ENCODE assay signal across 9 cellular contexts in the genomic region with DNA sequence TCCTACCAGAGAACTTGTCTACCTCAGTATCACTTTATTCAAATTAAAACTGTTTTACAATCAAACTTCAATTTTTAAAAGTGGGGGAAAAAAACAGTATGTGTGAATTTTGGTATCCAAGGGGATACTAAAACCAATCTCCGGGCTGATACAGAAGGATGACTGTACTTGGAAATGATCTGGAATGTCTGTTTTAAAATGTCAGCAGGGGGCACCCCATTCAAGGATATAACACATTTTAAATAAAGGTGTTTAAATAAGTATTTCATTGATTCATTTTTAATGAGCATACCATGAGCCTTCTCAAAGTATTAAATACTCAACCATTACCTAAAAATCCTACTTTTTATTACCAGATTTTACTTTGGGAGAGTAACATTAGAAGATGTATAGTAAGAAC.
DNase-seq lines count a peak whose midpoint lies in the region; ATAC-seq and TF ChIP-seq lines count a peak whose summit lies in the region.
"Had no signal": no experiment of that assay in that cellular context is flagged by ENCODE, and none has a peak within 500 bp of the region (broad histone marks: within the 10 kb centered on the region; RNA-seq: fewer than 3 reads in every experiment).

No MANE protein-coding gene starts in this region.

- no peaks in the 10 kb centered on the region; the same call in 1 of the 2 replicates for H3K4me1 ChIP-seq in H9 (ENCODE audit: insufficient read depth, low read length)

- no peak overlapping the region for H4K8ac ChIP-seq in H9 (replicated peaks; ENCODE audit: insufficient read length, low read depth, low read length)

- no peak overlapping the region for H2AK5ac ChIP-seq in H9 (ENCODE audit: insufficient read length, low read length)

- no peak overlapping the region for H2BK12ac ChIP-seq in H9 (ENCODE audit: insufficient read length, low read depth, low read length)

- no peaks in the 10 kb centered on the region for H4K20me1 ChIP-seq in H9 (ENCODE audit: control insufficient read depth, insufficient read depth, insufficient read length)

- H2BK20ac ChIP-seq in H9 (ENCODE audit: low read depth, low read length, poor library complexity, severe bottlenecking) = no peak overlapping the region

- in situ Hi-C loops in SK-MEL-5 (cut with HindIII; ENCODE audit: low pct_unique_long_range_greater_than_20kb, low sequenced_read_pairs) = no loop called here

- H3K9me3 Mint-ChIP-seq in H9 = peaks cover 12 to 15% of the 10 kb centered on the region in 2 experiments

- WGBS in H9 (ENCODE audit: extremely low coverage, insufficient read length, low lambda C conversion rate) = no CpG with 5 or more reads among the region's 1 CpG

- H3K4me1 Mint-ChIP-seq in H9 = peaks cover 10 to 17% of the 10 kb centered on the region in 2 experiments

- no peak overlapping the region for H2BK120ac ChIP-seq in H9 (ENCODE audit: low read depth, low read length, poor library complexity, severe bottlenecking)

- H2BK5ac ChIP-seq in H9 (ENCODE audit: insufficient read length, low read length) = no peak overlapping the region

- peaks cover 20 to 26% (median 20%) of the 10 kb centered on the region in 3 experiments for H3K36me3 Mint-ChIP-seq in H9 (ENCODE audit: insufficient read depth in 1 of 3, low read depth in 3 of 3)

- H2AFZ ChIP-seq in H9 (ENCODE audit: low read length) = no peak overlapping the region

- no peak overlapping the region for H3K14ac ChIP-seq in H9 (ENCODE audit: insufficient read depth, low read length)

- no peak overlapping the region for H2BK15ac ChIP-seq in H9 (ENCODE audit: low read depth, low read length)

- H3K4me3 Mint-ChIP-seq in H9 = no peak overlapping the region

- no peak overlapping the region for H3K4me2 ChIP-seq in H9 (ENCODE audit: insufficient read depth, insufficient read length, low read length)

- no peak overlapping the region for H3K23ac ChIP-seq in H9 (ENCODE audit: insufficient read length, low read depth, low read length)

- H3K79me1 ChIP-seq in H9 (ENCODE audit: insufficient read depth, low read depth, low read length, poor library complexity, severe bottlenecking) = no peaks in the 10 kb centered on the region

- H4K5ac ChIP-seq in H9 (ENCODE audit: insufficient read length, low read depth, low read length) = no peak overlapping the region

- H4K91ac ChIP-seq in H9 (ENCODE audit: insufficient read length, low read depth, low read length) = no peak overlapping the region

- no peak overlapping the region for H3K9ac ChIP-seq in H9 (ENCODE audit: extremely low read depth, insufficient read length, low read length)

- no peak overlapping the region for H3K56ac ChIP-seq in H9 (ENCODE audit: insufficient read length, low read depth, low read length)

- H3K27me3 ChIP-seq in H9 (ENCODE audit: insufficient read depth, low read length) = no peaks in the 10 kb centered on the region

- TF ChIP-seq CTCF in H9 (conservative IDR thresholded peaks at IDR 0.05) = peak; percentile 52; the same call in 2 of the 3 replicates

- H3K23me2 ChIP-seq in H9 (ENCODE audit: insufficient read length, low read depth, low read length, poor library complexity, severe bottlenecking) = no peaks in the 10 kb centered on the region

- no peaks in the 10 kb centered on the region; the same call in 1 of the 2 replicates for H3K27me3 Mint-ChIP-seq in H9 (ENCODE audit: low read depth)

- H3T11ph ChIP-seq in H9 (ENCODE audit: low read length) = no peak overlapping the region

- ATAC-seq in HG03521 (IDR thresholded peaks at IDR 0.05; ENCODE audit: unreplicated experiment) = no peak

- no peak overlapping the region for H3K27ac ChIP-seq in H9 (ENCODE audit: insufficient read length, low read depth, low read length)
- H3K27ac ChIP-seq: SK-N-MC had no signal

- peaks cover 6% of the 10 kb centered on the region for H3K9me3 ChIP-seq in H9 (ENCODE audit: control insufficient read depth, low read depth, low read length)

- H3K27ac Mint-ChIP-seq in H9 = no peak overlapping the region

- no peaks in the 10 kb centered on the region for H3K79me2 ChIP-seq in H9 (ENCODE audit: insufficient read depth, low read length)

- peak; percentile 1 for DNase-seq in COLO668 (lab: John Stamatoyannopoulos, UW; ENCODE audit: unreplicated experiment)
- DNase-seq in H9 = no peak
- peak; percentile 64 for DNase-seq in SK-MEL-5 (ENCODE audit: low read depth, low spot score)
- DNase-seq in foreskin melanocyte = peak; percentile 29
- peak; percentile 37 for DNase-seq in smooth muscle cell of the brain vasculature (ENCODE audit: low read depth, low spot score)
- no peak for DNase-seq in GDM1 (lab: John Stamatoyannopoulos, UW)
- DNase-seq in stimulated activated CD4-positive, alpha-beta T cell treated with anti-CD3 and anti-CD28 coated beads, Interleukin-15, amount 100 ng/mL, for 24 hours = no peak

- H3K4ac ChIP-seq in H9 (ENCODE audit: low read depth, low read length) = no peak overlapping the region

- no peak overlapping the region for H3K18ac ChIP-seq in H9 (ENCODE audit: insufficient read length, low read depth, low read length)

Comparison
In these comparisons a context has a peak if more than half of its experiments do, and no peak if none do; other contexts are left out.
1. DNase-seq: peak in COLO668 (single experiment), SK-MEL-5 (single experiment), foreskin melanocyte (single experiment) and smooth muscle cell of the brain vasculature (single experiment); none in H9 (single experiment), GDM1 (single experiment) and stimulated activated CD4-positive, alpha-beta T cell treated with anti-CD3 and anti-CD28 coated beads, Interleukin-15, amount 100 ng/mL, for 24 hours (single experiment).